Comparison of ENCODE assay signal across 13 cellular contexts in genomic region chr14:68509188-68509953, GRCh38.
DNase-seq lines count a peak whose midpoint lies in the region; ATAC-seq and TF ChIP-seq lines count a peak whose summit lies in the region.
"Had no signal": no experiment of that assay in that cellular context is flagged by ENCODE, and none has a peak within 500 bp of the region (broad histone marks: within the 10 kb centered on the region; RNA-seq: fewer than 3 reads in every experiment).

No MANE protein-coding gene starts in this region.

- H3K4me3 Mint-ChIP-seq in HFFc6: 0 out of 2 replicates have a peak overlapping the region, but pooled peaks have one; percentile 45
- H3K4me3 Mint-ChIP-seq in T-helper 2 cell treated with Interferon-gamma antibody and Interleukin-4, amounts not matched to agents 5 μg/mL and 100 μg/mL, for 36 hours: no peak overlapping the region
- H3K4me3 Mint-ChIP-seq: activated naive CD8-positive, alpha-beta T cell treated with anti-CD3 and anti-CD28 coated beads, Interleukin-2, amount 10 ng/mL, durations not matched to agents 7 days and 5 days had no signal

- H3K4me1 ChIP-seq in adipocyte (ENCODE audit: control insufficient read depth, insufficient read depth, low read length) (peaks cover 42% of the 10 kb centered on the region), muscle layer of colon (ENCODE audit: insufficient read depth, low read length) (peaks cover 75% of the 10 kb centered on the region), stomach smooth muscle (ENCODE audit: control insufficient read depth, insufficient read depth, low read length) (peaks cover 88% of the 10 kb centered on the region)

- H3K9me3 ChIP-seq in adipocyte (ENCODE audit: control insufficient read depth, low read length) (no peaks in the 10 kb centered on the region), muscle layer of colon (ENCODE audit: low read length) (no peaks in the 10 kb centered on the region), stomach smooth muscle (ENCODE audit: control insufficient read depth in 2 of 2, low read length in 2 of 2) (no peaks in the 10 kb centered on the region)

- H3K9ac ChIP-seq in adipocyte (ENCODE audit: low read length) (peak overlapping the region; percentile 55), muscle layer of colon (ENCODE audit: low read length) (no peak overlapping the region), stomach smooth muscle (ENCODE audit: low read length in 2 of 2) (peak overlapping the region in 1 of 2 donors; percentile 25)

- ATAC-seq in GM18511 (IDR thresholded peaks at IDR 0.05; ENCODE audit: unreplicated experiment): no peak
- no peak for ATAC-seq in HG02852 (IDR thresholded peaks at IDR 0.05; ENCODE audit: unreplicated experiment)

- no peaks in the 10 kb centered on the region for H3K9me3 Mint-ChIP-seq in HFFc6
- H3K9me3 Mint-ChIP-seq in T-helper 2 cell treated with Interferon-gamma antibody and Interleukin-4, amounts not matched to agents 5 μg/mL and 100 μg/mL, for 36 hours: no peaks in the 10 kb centered on the region
- H3K9me3 Mint-ChIP-seq: activated naive CD8-positive, alpha-beta T cell treated with anti-CD3 and anti-CD28 coated beads, Interleukin-2, amount 10 ng/mL, durations not matched to agents 7 days and 5 days had no signal

- H3K27ac ChIP-seq in muscle layer of colon (ENCODE audit: low read depth, low read length) (peak overlapping the region; percentile 52), stomach smooth muscle (ENCODE audit: low read length) (peak overlapping the region; percentile 95)

- no peak for DNase-seq in HFFc6
- no peak for DNase-seq in adipocyte (ENCODE audit: low read depth)
- no peak for DNase-seq in NCI-H2081 treated with DMSO at 0.1 percent for 48 hours (lab: John Stamatoyannopoulos, UW)
- no peak for DNase-seq in T-helper 2 cell treated with Interferon-gamma antibody and Interleukin-4, amounts not matched to agents 5 μg/mL and 100 μg/mL, for 36 hours (ENCODE audit: low spot score)
- DNase-seq: activated naive CD8-positive, alpha-beta T cell treated with anti-CD3 and anti-CD28 coated beads, Interleukin-2, amount 10 ng/mL, durations not matched to agents 7 days and 5 days; COR-L47; NCI-H1436 treated with DMSO at 0.1 percent for 48 hours; NCI-H524; posterior cingulate gyrus had no signal

- peak overlapping the region; percentile 94 for H3K27ac Mint-ChIP-seq in HFFc6
- H3K27ac Mint-ChIP-seq in T-helper 2 cell treated with Interferon-gamma antibody and Interleukin-4, amounts not matched to agents 5 μg/mL and 100 μg/mL, for 36 hours: no peak overlapping the region
- H3K27ac Mint-ChIP-seq: activated naive CD8-positive, alpha-beta T cell treated with anti-CD3 and anti-CD28 coated beads, Interleukin-2, amount 10 ng/mL, durations not matched to agents 7 days and 5 days had no signal

- no peaks in the 10 kb centered on the region for H3K27me3 Mint-ChIP-seq in HFFc6 (ENCODE audit: insufficient read depth)
- no peaks in the 10 kb centered on the region for H3K27me3 Mint-ChIP-seq in T-helper 2 cell treated with Interferon-gamma antibody and Interleukin-4, amounts not matched to agents 5 μg/mL and 100 μg/mL, for 36 hours (ENCODE audit: low read depth)
- H3K27me3 Mint-ChIP-seq: activated naive CD8-positive, alpha-beta T cell treated with anti-CD3 and anti-CD28 coated beads, Interleukin-2, amount 10 ng/mL, durations not matched to agents 7 days and 5 days had no signal

- no peak overlapping the region for H3K4me3 ChIP-seq in adipocyte (ENCODE audit: low read length)
- H3K4me3 ChIP-seq in muscle layer of colon (ENCODE audit: low read depth in 1 of 2, low read length in 2 of 2): no peak overlapping the region
- peak overlapping the region in 1 of 2 donors; percentile 15 for H3K4me3 ChIP-seq in stomach smooth muscle (ENCODE audit: low read length in 2 of 2)

- H3K27me3 ChIP-seq in adipocyte (replicated peaks; ENCODE audit: control insufficient read depth, insufficient read depth, low read length): no peaks in the 10 kb centered on the region
- H3K27me3 ChIP-seq in muscle layer of colon (ENCODE audit: control insufficient read depth in 1 of 2, insufficient read depth in 2 of 2, low read length in 2 of 2): no peaks in the 10 kb centered on the region
- no peaks in the 10 kb centered on the region for H3K27me3 ChIP-seq in stomach smooth muscle (ENCODE audit: control insufficient read depth in 1 of 2, insufficient read depth in 2 of 2, low read length in 2 of 2)

- H3K4me1 Mint-ChIP-seq in HFFc6 (ENCODE audit: low read depth): peaks cover 75% of the 10 kb centered on the region
- H3K4me1 Mint-ChIP-seq in T-helper 2 cell treated with Interferon-gamma antibody and Interleukin-4, amounts not matched to agents 5 μg/mL and 100 μg/mL, for 36 hours (ENCODE audit: low read depth): peaks cover 30% of the 10 kb centered on the region

- H3K36me3 ChIP-seq in adipocyte (ENCODE audit: control insufficient read depth, insufficient read depth, low read length, severe bottlenecking): no peaks in the 10 kb centered on the region
- H3K36me3 ChIP-seq in muscle layer of colon (ENCODE audit: insufficient read depth, low read length): no peaks in the 10 kb centered on the region
- H3K36me3 ChIP-seq in stomach smooth muscle (ENCODE audit: control insufficient read depth in 2 of 2, insufficient read depth in 2 of 2, low read length in 2 of 2): no peaks in the 10 kb centered on the region

- H3K36me3 Mint-ChIP-seq in HFFc6 (ENCODE audit: low read depth): no peaks in the 10 kb centered on the region; the same call in 1 of the 2 replicates
- no peaks in the 10 kb centered on the region for H3K36me3 Mint-ChIP-seq in T-helper 2 cell treated with Interferon-gamma antibody and Interleukin-4, amounts not matched to agents 5 μg/mL and 100 μg/mL, for 36 hours (ENCODE audit: low read depth)

- TF ChIP-seq CTCF in HFFc6 (IDR thresholded peaks at IDR 0.05): no peak
